8 cellular contexts compared by ENCODE assay signal in the genomic region with DNA sequence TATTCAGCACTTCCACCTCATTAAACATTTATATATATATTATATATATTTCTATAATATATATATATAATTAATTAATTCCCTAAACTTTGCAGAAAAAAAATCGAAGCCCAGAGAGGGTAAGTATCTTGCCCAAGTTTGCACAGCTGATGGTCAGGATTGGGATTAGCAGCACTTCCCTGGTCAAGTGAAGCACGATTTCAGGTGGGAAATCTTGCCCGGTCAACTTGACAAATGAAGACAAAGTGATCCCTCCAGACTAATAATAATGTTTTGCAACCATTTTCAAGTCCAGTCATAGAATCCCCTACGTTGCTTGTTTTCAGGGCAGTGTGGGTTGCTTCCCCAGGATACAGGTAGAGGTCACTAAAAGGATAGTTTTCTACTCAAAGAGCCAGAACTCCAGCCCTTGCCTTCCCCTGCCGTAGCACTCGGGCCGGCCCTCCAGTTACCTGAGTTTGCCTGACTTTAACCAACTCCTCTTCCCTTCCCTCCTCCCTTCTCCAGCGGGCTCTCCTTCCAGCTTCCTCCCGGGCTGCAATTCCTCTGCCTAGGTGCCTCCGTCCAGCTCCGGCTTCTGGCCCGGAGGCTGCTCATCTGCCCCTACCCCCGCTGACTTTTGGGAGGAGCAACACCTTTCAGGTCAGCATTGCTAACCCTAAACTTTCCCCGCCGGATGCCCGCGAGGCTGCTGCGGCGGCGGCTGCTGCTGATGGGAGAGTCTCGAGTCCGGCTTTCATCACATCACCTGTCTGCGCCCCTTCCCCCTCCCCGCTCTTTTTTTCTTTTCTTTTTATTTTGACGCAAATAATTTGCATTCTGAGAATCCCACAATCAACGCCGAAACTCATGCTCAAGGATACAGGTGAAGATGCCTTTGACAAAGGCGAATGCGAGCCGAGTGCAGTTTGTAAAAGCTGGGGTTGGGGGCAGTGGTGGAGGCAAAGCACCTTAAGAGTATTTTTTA. TPM values are rescaled to one million over a fixed set of nuclear protein-coding genes. Genes with fewer than 3 reads are reported as not detected.
DNase-seq lines count a peak whose midpoint lies in the region; ATAC-seq and TF ChIP-seq lines count a peak whose summit lies in the region.

No MANE protein-coding gene starts in this region.

- peaks cover 5% of the 10 kb centered on the region for H3K36me3 Mint-ChIP-seq in Calu3 (ENCODE audit: insufficient read depth, unreplicated experiment)
- peaks cover 0 to 2% of the 10 kb centered on the region in 2 donors for H3K36me3 Mint-ChIP-seq in activated T-cell treated with anti-CD3 and anti-CD28 coated beads, Interleukin-2, amount 50 U/mL, for 72 hours (ENCODE audit: insufficient read depth in 2 of 2)
- no peaks in the 10 kb centered on the region for H3K36me3 Mint-ChIP-seq in stimulated activated effector memory CD8-positive, alpha-beta T cell treated with anti-CD3 and anti-CD28 coated beads, Interleukin-12 subunit alpha, Interleukin-12 subunit beta, amount 100 ng/mL, for 72 hours

- CTCF ChIA-PET in Calu3 (lab: Charles Lee): interaction anchor here (0.6 to 1.5 kb wide), 4 partner anchors 130 to 370 kb away, joined by 3 to 5 read pairs (median 3); no protein-coding TSS in a partner anchor

- intact Hi-C loops in Calu3 (cut with micrococcal nuclease; ENCODE audit: unreplicated experiment): loop anchor here (1.0 to 10.0 kb wide), 2 partner anchors 370 to 695 kb away; no protein-coding TSS in a partner anchor

- peaks cover 70% of the 10 kb centered on the region for H3K27me3 Mint-ChIP-seq in Calu3 (ENCODE audit: unreplicated experiment)
- peaks cover 88% of the 10 kb centered on the region for H3K27me3 Mint-ChIP-seq in activated T-cell treated with anti-CD3 and anti-CD28 coated beads, Interleukin-2, amount 50 U/mL, for 72 hours (ENCODE audit: low read depth)

- peak overlapping the region; percentile 72 for H3K4me3 Mint-ChIP-seq in Calu3 (ENCODE audit: low read depth, unreplicated experiment)
- peak overlapping the region; percentile 76 to 85 for H3K4me3 Mint-ChIP-seq in activated T-cell treated with anti-CD3 and anti-CD28 coated beads, Interleukin-2, amount 50 U/mL, for 72 hours
- peak overlapping the region; percentile 58 for H3K4me3 Mint-ChIP-seq in stimulated activated effector memory CD8-positive, alpha-beta T cell treated with anti-CD3 and anti-CD28 coated beads, Interleukin-12 subunit alpha, Interleukin-12 subunit beta, amount 100 ng/mL, for 72 hours

- TF ChIP-seq CTCF in Calu3 (IDR thresholded peaks at IDR 0.05; ENCODE audit: unreplicated experiment): no peak

- H3K4me1 Mint-ChIP-seq in Calu3 (ENCODE audit: low read depth, unreplicated experiment): peaks cover 10% of the 10 kb centered on the region
- H3K4me1 Mint-ChIP-seq in activated T-cell treated with anti-CD3 and anti-CD28 coated beads, Interleukin-2, amount 50 U/mL, for 72 hours (ENCODE audit: low read depth): peaks cover 9% of the 10 kb centered on the region
- H3K4me1 Mint-ChIP-seq in stimulated activated effector memory CD8-positive, alpha-beta T cell treated with anti-CD3 and anti-CD28 coated beads, Interleukin-12 subunit alpha, Interleukin-12 subunit beta, amount 100 ng/mL, for 72 hours: peaks cover 18% of the 10 kb centered on the region

- DNase-seq in Calu3 (peak; percentile 55), NCI-H1105 (lab: John Stamatoyannopoulos, UW) (no peak)
- peak; percentile 15 to 17 for DNase-seq in activated T-cell treated with anti-CD3 and anti-CD28 coated beads, Interleukin-2, amount 50 U/mL, for 72 hours
- DNase-seq in stimulated activated effector memory CD8-positive, alpha-beta T cell treated with anti-CD3 and anti-CD28 coated beads, Interleukin-12 subunit alpha, Interleukin-12 subunit beta, amount 100 ng/mL, for 72 hours (ENCODE audit: low spot score in 2 of 2): no peak
- DNase-seq in activated CD8-positive, alpha-beta memory T cell treated with anti-CD3 and anti-CD28 coated beads for 24 hours: no peak

- H3K9me3 ChIP-seq in iPS-18c (ENCODE audit: control insufficient read depth, insufficient read depth, low read length): no peaks in the 10 kb centered on the region

- ATAC-seq in GM19328 (IDR thresholded peaks at IDR 0.05; ENCODE audit: unreplicated experiment) (peak; percentile 50), HG03460 (IDR thresholded peaks at IDR 0.05; ENCODE audit: unreplicated experiment) (peak; percentile 66)
- peak; percentile 51 to 53 for ATAC-seq in activated T-cell treated with anti-CD3 and anti-CD28 coated beads, Interleukin-2, amount 50 U/mL, for 72 hours (replicated peaks in 1 of 2)
- ATAC-seq in stimulated activated effector memory CD8-positive, alpha-beta T cell treated with anti-CD3 and anti-CD28 coated beads, Interleukin-12 subunit alpha, Interleukin-12 subunit beta, amount 100 ng/mL, for 72 hours: peak; percentile 30

- H3K9me3 Mint-ChIP-seq in Calu3 (ENCODE audit: low read depth, unreplicated experiment): no peaks in the 10 kb centered on the region
- H3K9me3 Mint-ChIP-seq in activated T-cell treated with anti-CD3 and anti-CD28 coated beads, Interleukin-2, amount 50 U/mL, for 72 hours: no peaks in the 10 kb centered on the region
- H3K9me3 Mint-ChIP-seq in stimulated activated effector memory CD8-positive, alpha-beta T cell treated with anti-CD3 and anti-CD28 coated beads, Interleukin-12 subunit alpha, Interleukin-12 subunit beta, amount 100 ng/mL, for 72 hours: no peaks in the 10 kb centered on the region

- H3K27ac Mint-ChIP-seq in Calu3 (ENCODE audit: unreplicated experiment): peak overlapping the region; percentile 37
- no peak overlapping the region for H3K27ac Mint-ChIP-seq in activated T-cell treated with anti-CD3 and anti-CD28 coated beads, Interleukin-2, amount 50 U/mL, for 72 hours
- no peak overlapping the region for H3K27ac Mint-ChIP-seq in stimulated activated effector memory CD8-positive, alpha-beta T cell treated with anti-CD3 and anti-CD28 coated beads, Interleukin-12 subunit alpha, Interleukin-12 subunit beta, amount 100 ng/mL, for 72 hours

- no TSS peak for BruUV-seq in Calu3 (replicated peaks; lab: Mats Ljungman, UMichigan)

- peak overlapping the region; percentile 40 for H3K4me3 ChIP-seq in iPS-18c (ENCODE audit: insufficient read depth, low read depth, low read length)

RNA-seq across cellular contexts. Expression of a gene that starts 0.9 kb away (rescaled TPM):
- 0.59 and 1.2 TPM in 2 replicates for total RNA-seq in Calu3 (2022)
- under 1 TPM in 1 of 2 donors, not detected in 1; 0.25 TPM for total RNA-seq in activated T-cell treated with anti-CD3 and anti-CD28 coated beads, Interleukin-2, amount 50 U/mL, for 72 hours

Comparison
In these comparisons a context has a peak if more than half of its experiments do, and no peak if none do; other contexts are left out.
1. DNase-seq: peak in Calu3 (single experiment) and activated T-cell treated with anti-CD3 and anti-CD28 coated beads, Interleukin-2, amount 50 U/mL, for 72 hours (2 of 2); none in stimulated activated effector memory CD8-positive, alpha-beta T cell treated with anti-CD3 and anti-CD28 coated beads, Interleukin-12 subunit alpha, Interleukin-12 subunit beta, amount 100 ng/mL, for 72 hours (0 of 2), NCI-H1105 (single experiment) and activated CD8-positive, alpha-beta memory T cell treated with anti-CD3 and anti-CD28 coated beads for 24 hours (single experiment).
2. Peak in every context shown above with its lines, with median percentiles within 50 percentile points of each other: H3K4me3 Mint-ChIP-seq and ATAC-seq.